ENCODE assay signal across 1 cellular context in the genomic region with DNA sequence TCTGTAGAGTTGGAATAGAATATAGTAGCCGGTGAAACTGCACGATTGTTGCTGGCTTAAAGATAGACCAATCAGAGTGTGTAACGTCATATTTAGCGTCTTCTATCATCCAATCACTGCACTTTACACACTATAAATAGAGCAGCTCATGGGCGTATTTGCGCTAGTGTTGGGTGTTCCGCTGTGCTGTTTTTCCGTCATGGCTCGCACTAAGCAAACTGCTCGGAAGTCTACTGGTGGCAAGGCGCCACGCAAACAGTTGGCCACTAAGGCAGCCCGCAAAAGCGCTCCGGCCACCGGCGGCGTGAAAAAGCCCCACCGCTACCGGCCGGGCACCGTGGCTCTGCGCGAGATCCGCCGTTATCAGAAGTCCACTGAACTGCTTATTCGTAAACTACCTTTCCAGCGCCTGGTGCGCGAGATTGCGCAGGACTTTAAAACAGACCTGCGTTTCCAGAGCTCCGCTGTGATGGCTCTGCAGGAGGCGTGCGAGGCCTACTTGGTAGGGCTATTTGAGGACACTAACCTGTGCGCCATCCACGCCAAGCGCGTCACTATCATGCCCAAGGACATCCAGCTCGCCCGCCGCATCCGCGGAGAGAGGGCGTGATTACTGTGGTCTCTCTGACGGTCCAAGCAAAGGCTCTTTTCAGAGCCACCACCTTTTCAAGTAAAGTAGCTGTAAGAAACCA.
TF ChIP-seq lines count a peak whose summit lies in the region.

No MANE protein-coding gene starts in this region.

TF ChIP-seq in H1, 55 proteins besides CTCF, POLR2A, EP300 and RAD21 (continued from another document):
- TF ChIP-seq SIRT6 (IDR thresholded peaks at IDR 0.05; ENCODE audit: low read length) = peak; percentile 39
- TF ChIP-seq YY1 (IDR thresholded peaks at IDR 0.05; ENCODE audit: low read depth, low read length) = 0 out of 2 replicates have a peak, but pooled peaks have one; percentile 30
- peak; percentile 95 for TF ChIP-seq TAF7 (optimal IDR thresholded peaks at IDR 0.05; ENCODE audit: borderline replicate concordance, low read depth, low read length)
- TF ChIP-seq CREB1 (IDR thresholded peaks at IDR 0.05) = peak; percentile 75
- TF ChIP-seq BACH1 (IDR thresholded peaks at IDR 0.05; ENCODE audit: low read length) = peak; percentile 26; the same call in 1 of the 2 replicates
- TF ChIP-seq CHD1 (IDR thresholded peaks at IDR 0.05; ENCODE audit: low read depth, low read length) = peak; percentile 65; the same call in 1 of the 2 replicates
- TF ChIP-seq ATF2 (IDR thresholded peaks at IDR 0.05; ENCODE audit: low read length) = peak; percentile 82
- TF ChIP-seq TAF1 (IDR thresholded peaks at IDR 0.05; ENCODE audit: low read depth, low read length) = peak; percentile 97
- no peak for TF ChIP-seq RNF2 (IDR thresholded peaks at IDR 0.05; ENCODE audit: borderline replicate concordance, low read depth, low read length, missing control alignments, poor library complexity, severe bottlenecking)
- TF ChIP-seq CHD2 (IDR thresholded peaks at IDR 0.05; ENCODE audit: low read length) = peak; percentile 12; the same call in 1 of the 2 replicates
- TF ChIP-seq TBP (IDR thresholded peaks at IDR 0.05; ENCODE audit: low read depth, low read length) = peak; percentile 98
- TF ChIP-seq PHF8 (conservative IDR thresholded peaks at IDR 0.05; ENCODE audit: low read depth, low read length) = peak; percentile 80
- TF ChIP-seq SAP30 (IDR thresholded peaks at IDR 0.05; ENCODE audit: insufficient read depth, insufficient replicate concordance, low read length) = no peak
- no peak for TF ChIP-seq TEAD4 (IDR thresholded peaks at IDR 0.05; ENCODE audit: low read depth, low read length)
